8 cellular contexts compared by ENCODE assay signal in the genomic region with DNA sequence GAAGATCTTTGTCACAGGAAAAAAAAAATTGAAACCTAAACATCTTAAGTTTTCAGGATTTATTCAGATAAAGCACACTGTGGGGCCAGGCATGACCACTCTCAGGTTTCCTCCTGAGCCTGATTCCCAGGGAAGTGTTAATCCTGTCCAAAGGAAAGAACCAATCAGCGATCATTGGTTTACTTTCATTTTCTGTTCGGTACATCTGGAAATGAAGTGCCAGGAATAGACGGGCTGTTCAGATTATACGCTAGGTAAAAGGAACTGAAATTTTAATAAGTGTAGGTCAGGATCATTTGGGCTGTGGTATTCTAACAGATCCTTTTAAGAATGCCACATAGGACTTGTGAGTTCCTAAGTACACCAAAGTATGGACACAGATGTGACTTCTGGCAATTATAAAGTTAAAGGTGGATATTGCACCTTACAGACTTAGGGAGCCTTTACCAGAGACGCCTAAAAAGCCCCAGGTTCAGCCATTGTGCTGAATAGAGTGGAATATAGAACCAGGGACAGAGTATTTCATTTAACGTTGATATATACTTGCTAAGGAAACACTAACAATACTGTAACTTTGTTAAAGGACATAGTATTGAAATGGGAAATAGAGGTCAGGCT. TPM values are rescaled to one million over a fixed set of nuclear protein-coding genes. Genes with fewer than 3 reads are reported as not detected.
DNase-seq lines count a peak whose midpoint lies in the region; ATAC-seq and TF ChIP-seq lines count a peak whose summit lies in the region.

No MANE protein-coding gene starts in this region.

- H3K27me3 ChIP-seq in SJCRH30 (no peaks in the 10 kb centered on the region), neutrophil (no peaks in the 10 kb centered on the region), H7 (ENCODE audit: control insufficient read depth, insufficient read depth, low read length) (no peaks in the 10 kb centered on the region)

- H3K4me3 ChIP-seq in SJCRH30: peak overlapping the region; percentile 15; the same call in 1 of the 2 replicates
- peak overlapping the region; percentile 26 for H3K4me3 ChIP-seq in epithelial cell of esophagus (ENCODE audit: low read length)
- peak overlapping the region; percentile 40 to 51 for H3K4me3 ChIP-seq in neutrophil (ENCODE audit: low read depth in 1 of 2, low read length in 1 of 2)
- H3K4me3 ChIP-seq in H7 (ENCODE audit: insufficient read depth, low read depth, low read length): no peak overlapping the region

- TF ChIP-seq CTCF in epithelial cell of esophagus (IDR thresholded peaks at IDR 0.05; ENCODE audit: insufficient read depth, low read depth, low read length, missing control alignments) (no peak), neutrophil (IDR thresholded peaks at IDR 0.05) (no peak)

- no peaks in the 10 kb centered on the region for H3K4me1 ChIP-seq in SJCRH30
- peaks cover 12 to 13% of the 10 kb centered on the region in 2 experiments for H3K4me1 ChIP-seq in neutrophil (ENCODE audit: control insufficient read depth in 1 of 2, insufficient read depth in 1 of 2, low read depth in 1 of 2, low read length in 1 of 2)

- peak; percentile 24 for DNase-seq in COR-L47 (lab: John Stamatoyannopoulos, UW)
- DNase-seq in SJCRH30: peak in 1 of 2 experiments; percentile 19
- peak; percentile 16 for DNase-seq in epithelial cell of esophagus (ENCODE audit: low read depth)
- no peak for DNase-seq in H7
- DNase-seq in activated CD4-positive, CD25-positive, alpha-beta regulatory T cell treated with anti-CD3 and anti-CD28 coated beads, Interleukin-2, amount 50 U/mL, for 72 hours: no peak

- H3K9me3 ChIP-seq in SJCRH30 (replicated peaks) (no peaks in the 10 kb centered on the region), neutrophil (no peaks in the 10 kb centered on the region)

- no peaks in the 10 kb centered on the region for H3K36me3 ChIP-seq in SJCRH30
- peaks cover 35% of the 10 kb centered on the region for H3K36me3 ChIP-seq in neutrophil
- H3K36me3 ChIP-seq in H7 (replicated peaks; ENCODE audit: control insufficient read depth, insufficient read depth, low read length): peaks cover 13% of the 10 kb centered on the region

- ATAC-seq in HG02981 (IDR thresholded peaks at IDR 0.05; ENCODE audit: unreplicated experiment) (peak; percentile 53), GM18909 (IDR thresholded peaks at IDR 0.05; ENCODE audit: poor library complexity, unreplicated experiment) (no peak)

- H3K27ac ChIP-seq in SJCRH30 (no peak overlapping the region), neutrophil (peak overlapping the region; percentile 59)

RNA-seq across cellular contexts. Expression of gene CACYBP, which starts 9.3 kb away (rescaled TPM):
- 439 and 441 TPM in 2 replicates for total RNA-seq in SJCRH30 (2014; rRNA removed; shearing (Covaris generic))
- total RNA-seq in H7 (2014; rRNA removed; shearing (Covaris generic)): 220 and 265 TPM in 2 replicates

RNA-seq across cellular contexts. Expression of gene MRPS14, which starts 32.7 kb away (rescaled TPM):
- 31.6 and 34.0 TPM in 2 replicates for total RNA-seq in SJCRH30 (2014; rRNA removed; shearing (Covaris generic))
- 39.5 and 46.4 TPM in 2 replicates for total RNA-seq in H7 (2014; rRNA removed; shearing (Covaris generic))

Comparison
In these comparisons a context has a peak if more than half of its experiments do, and no peak if none do; other contexts are left out.
1. DNase-seq: peak in COR-L47 (single experiment) and epithelial cell of esophagus (single experiment); none in H7 (single experiment) and activated CD4-positive, CD25-positive, alpha-beta regulatory T cell treated with anti-CD3 and anti-CD28 coated beads, Interleukin-2, amount 50 U/mL, for 72 hours (single experiment).